16 cellular contexts compared by ENCODE assay signal in genomic region chr5:92659246-92659645, GRCh38.
DNase-seq lines count a peak whose midpoint lies in the region; ATAC-seq and TF ChIP-seq lines count a peak whose summit lies in the region.
"Had no signal": no experiment of that assay in that cellular context is flagged by ENCODE, and none has a peak within 500 bp of the region (broad histone marks: within the 10 kb centered on the region; RNA-seq: fewer than 3 reads in every experiment).

No MANE protein-coding gene starts in this region.

- no peaks in the 10 kb centered on the region for H3F3A ChIP-seq in smooth muscle cell (ENCODE audit: low read depth)

- H4K20me1 ChIP-seq in smooth muscle cell (ENCODE audit: low read depth), result no peaks in the 10 kb centered on the region
- H4K20me1 ChIP-seq: BLaER1 treated with 17β-estradiol and CSF1 and Interleukin-3, amounts not matched to agents 10 nM and 100 nM had no signal

- H3K9me3 ChIP-seq in Panc1 (ENCODE audit: control insufficient read depth, insufficient read depth, low read depth, low read length), result peaks cover 10% of the 10 kb centered on the region; the same call in 1 of the 2 replicates
- H3K9me3 ChIP-seq in smooth muscle cell (replicated peaks; ENCODE audit: low read depth), result no peaks in the 10 kb centered on the region
- H3K9me3 ChIP-seq: BLaER1 treated with 17β-estradiol and CSF1 and Interleukin-3, amounts not matched to agents 10 nM and 100 nM; HAP-1 had no signal

- TF ChIP-seq CTCF in Panc1 (IDR thresholded peaks at IDR 0.05) (no peak), astrocyte of the spinal cord (IDR thresholded peaks at IDR 0.05; ENCODE audit: low read depth, low read length) (no peak), nephron (IDR thresholded peaks at IDR 0.05; ENCODE audit: unreplicated experiment in 3 of 3) (no peak), smooth muscle cell (IDR thresholded peaks at IDR 0.05; ENCODE audit: borderline replicate concordance, insufficient read depth, poor library complexity, severe bottlenecking) (no peak)

- ATAC-seq in Panc1, result no peak
- no peak for ATAC-seq in GM19463 (IDR thresholded peaks at IDR 0.05; ENCODE audit: unreplicated experiment)

- H3K9me3 Mint-ChIP-seq in nephron, result no peaks in the 10 kb centered on the region
- H3K9me3 Mint-ChIP-seq: HFFc6 had no signal

- H3K4me3 Mint-ChIP-seq in nephron, result peak overlapping the region in 1 of 3 experiments; percentile 1
- H3K4me3 Mint-ChIP-seq: CD4-positive, alpha-beta T cell; HFFc6 had no signal

- peaks cover 9% of the 10 kb centered on the region for H3K4me1 Mint-ChIP-seq in nephron

- POLR2A ChIA-PET in Panc1 (lab: Charles Lee), result no interaction called here

- H3K36me3 ChIP-seq in Panc1 (ENCODE audit: control insufficient read depth, insufficient read depth, low read length) (no peaks in the 10 kb centered on the region; the same call in 1 of the 2 replicates), smooth muscle cell (ENCODE audit: low read depth) (no peaks in the 10 kb centered on the region)
- H3K36me3 ChIP-seq: BLaER1 treated with 17β-estradiol and CSF1 and Interleukin-3, amounts not matched to agents 10 nM and 100 nM; HAP-1 had no signal

- no peak overlapping the region for H3K4me2 ChIP-seq in smooth muscle cell
- H3K4me2 ChIP-seq: BLaER1 treated with 17β-estradiol and CSF1 and Interleukin-3, amounts not matched to agents 10 nM and 100 nM had no signal

- H3K27ac ChIP-seq in Panc1 (ENCODE audit: low read length) (peak overlapping the region; percentile 52; the same call in 1 of the 2 replicates), smooth muscle cell (ENCODE audit: low read depth) (no peak overlapping the region)
- H3K27ac ChIP-seq: BLaER1 treated with 17β-estradiol and CSF1 and Interleukin-3, amounts not matched to agents 10 nM and 100 nM had no signal

- H3K4me3 ChIP-seq in Panc1 (ENCODE audit: low read depth in 2 of 2, low read length in 2 of 2) (no peak overlapping the region), astrocyte of the spinal cord (ENCODE audit: low read depth, low read length) (no peak overlapping the region), smooth muscle cell (no peak overlapping the region)
- H3K4me3 ChIP-seq: BLaER1 treated with 17β-estradiol and CSF1 and Interleukin-3, amounts not matched to agents 10 nM and 100 nM; HAP-1 had no signal

- peaks cover 7% of the 10 kb centered on the region; the same call in 1 of the 2 replicates for H3K4me1 ChIP-seq in Panc1 (ENCODE audit: control insufficient read depth, insufficient read depth, low read length)
- H3K4me1 ChIP-seq in smooth muscle cell (ENCODE audit: low read depth), result no peaks in the 10 kb centered on the region
- H3K4me1 ChIP-seq: BLaER1 treated with 17β-estradiol and CSF1 and Interleukin-3, amounts not matched to agents 10 nM and 100 nM; HAP-1 had no signal

- intact Hi-C loops in Panc1 (cut with micrococcal nuclease; ENCODE audit: unreplicated experiment), result no loop called here

- BruUV-seq in Panc1 (replicated peaks; lab: Mats Ljungman, UMichigan), result no TSS peak

- no peak overlapping the region for H3K9ac ChIP-seq in smooth muscle cell (ENCODE audit: low read depth)
- H3K9ac ChIP-seq: BLaER1 treated with 17β-estradiol and CSF1 and Interleukin-3, amounts not matched to agents 10 nM and 100 nM had no signal

- CTCF ChIA-PET in Panc1 (lab: Charles Lee), result no interaction called here

- DNase-seq in Panc1 (ENCODE audit: low read depth, low spot score), result no peak
- DNase-seq in astrocyte of the spinal cord (ENCODE audit: low read depth, low spot score), result peak; percentile 32
- DNase-seq in smooth muscle cell (lab: John Stamatoyannopoulos, UW; ENCODE audit: unreplicated experiment), result no peak
- no peak for DNase-seq in CD1c-positive myeloid dendritic cell (ENCODE audit: extremely low spot score)
- no peak for DNase-seq in retina
- DNase-seq: ACHN; Calu3; CD4-positive, alpha-beta T cell; DMS79 treated with DMSO at 0.1 percent for 48 hours; EL; GOT3; HFFc6 had no signal

- H3K27me3 ChIP-seq in Panc1 (ENCODE audit: control insufficient read depth, insufficient read depth, low read length), result no peaks in the 10 kb centered on the region
- no peaks in the 10 kb centered on the region for H3K27me3 ChIP-seq in smooth muscle cell (ENCODE audit: low read depth)
- H3K27me3 ChIP-seq: BLaER1 treated with 17β-estradiol and CSF1 and Interleukin-3, amounts not matched to agents 10 nM and 100 nM had no signal

- no peaks in the 10 kb centered on the region for H3K36me3 Mint-ChIP-seq in nephron (ENCODE audit: low read depth)

- peak overlapping the region in 2 of 3 experiments; percentile 19 to 44 for H3K27ac Mint-ChIP-seq in nephron
- H3K27ac Mint-ChIP-seq: CD4-positive, alpha-beta T cell; HFFc6 had no signal

- H3K79me2 ChIP-seq in smooth muscle cell (ENCODE audit: low read depth), result no peaks in the 10 kb centered on the region

- peak overlapping the region; percentile 36 for H2AFZ ChIP-seq in smooth muscle cell (ENCODE audit: low read depth)

- in situ Hi-C loops in Panc1 (cut with HindIII; ENCODE audit: low pct_unique_long_range_greater_than_20kb, low sequenced_read_pairs) (no loop called here), astrocyte of the spinal cord (cut with HindIII; ENCODE audit: low sequenced_read_pairs) (no loop called here)

- H3K27me3 Mint-ChIP-seq in nephron (ENCODE audit: low read depth), result no peaks in the 10 kb centered on the region
- H3K27me3 Mint-ChIP-seq: CD4-positive, alpha-beta T cell had no signal
